ENCODE assay signal across 9 cellular contexts in the genomic region with DNA sequence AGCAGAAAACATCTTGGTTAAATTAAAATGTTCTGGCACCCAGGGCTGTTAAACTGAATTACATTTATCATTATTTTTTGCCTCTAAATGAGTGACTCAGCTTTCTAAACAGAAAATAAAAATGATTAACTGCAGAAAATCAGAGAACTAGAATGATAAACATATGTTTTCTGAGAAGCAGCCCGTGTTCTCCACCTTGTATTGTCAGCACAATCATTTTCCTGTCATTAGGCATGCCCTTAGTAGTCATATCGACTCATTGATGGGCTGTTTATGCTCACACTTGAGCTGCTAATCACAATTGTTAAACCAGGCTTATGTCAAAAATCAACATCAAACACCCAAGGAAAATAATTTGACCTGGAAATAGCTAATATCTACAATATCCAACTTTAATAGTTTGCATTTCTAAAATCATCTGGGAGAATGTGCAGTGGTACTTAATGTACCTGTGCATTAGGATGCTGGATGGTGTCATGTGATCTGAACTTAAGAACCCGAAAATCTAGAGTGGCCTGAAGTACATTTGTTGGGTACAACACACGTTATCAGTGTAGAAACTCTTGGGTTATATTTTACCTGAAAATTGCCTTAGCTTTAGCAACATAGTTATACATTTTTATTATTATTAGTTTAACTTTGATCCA. TPM values are rescaled to one million over a fixed set of nuclear protein-coding genes. Genes with fewer than 3 reads are reported as not detected.
DNase-seq lines count a peak whose midpoint lies in the region; ATAC-seq and TF ChIP-seq lines count a peak whose summit lies in the region.
"Had no signal": no experiment of that assay in that cellular context is flagged by ENCODE, and none has a peak within 500 bp of the region (broad histone marks: within the 10 kb centered on the region; RNA-seq: fewer than 3 reads in every experiment).

No MANE protein-coding gene starts in this region.

- peaks cover 22% of the 10 kb centered on the region for H3K4me1 Mint-ChIP-seq in osteocyte (ENCODE audit: unreplicated experiment)
- peaks cover 17% of the 10 kb centered on the region for H3K4me1 Mint-ChIP-seq in chondrocyte (ENCODE audit: low read depth)

- H3K36me3 Mint-ChIP-seq in osteocyte (ENCODE audit: unreplicated experiment) (peaks cover 3% of the 10 kb centered on the region), chondrocyte (ENCODE audit: low read depth) (peaks cover 2% of the 10 kb centered on the region)

- peak; percentile 15 for ATAC-seq in HG02678 (IDR thresholded peaks at IDR 0.05; ENCODE audit: unreplicated experiment)
- ATAC-seq in HG03196 (IDR thresholded peaks at IDR 0.05; ENCODE audit: unreplicated experiment): no peak

- H3K4me3 Mint-ChIP-seq in osteocyte (ENCODE audit: unreplicated experiment): peak overlapping the region; percentile 89
- no peak overlapping the region for H3K4me3 Mint-ChIP-seq in chondrocyte (ENCODE audit: unreplicated experiment)

- TF ChIP-seq CTCF in GM12865 (IDR thresholded peaks at IDR 0.05; ENCODE audit: insufficient read depth, low read depth, low read length, missing control alignments) (no peak), astrocyte of the cerebellum (IDR thresholded peaks at IDR 0.05; ENCODE audit: low read depth, low read length, missing control alignments) (no peak), osteocyte (IDR thresholded peaks at IDR 0.05) (no peak), chondrocyte (IDR thresholded peaks at IDR 0.05) (no peak)

- in situ Hi-C loops in astrocyte of the cerebellum (cut with HindIII; ENCODE audit: low sequenced_read_pairs): no loop called here

- no peaks in the 10 kb centered on the region for H3K9me3 Mint-ChIP-seq in osteocyte (ENCODE audit: unreplicated experiment)
- no peaks in the 10 kb centered on the region for H3K9me3 Mint-ChIP-seq in chondrocyte (ENCODE audit: low read depth)

- H3K27me3 Mint-ChIP-seq in osteocyte (ENCODE audit: unreplicated experiment) (no peaks in the 10 kb centered on the region), chondrocyte (ENCODE audit: low read depth) (no peaks in the 10 kb centered on the region)

- H3K27ac Mint-ChIP-seq in osteocyte (ENCODE audit: unreplicated experiment) (peak overlapping the region; percentile 81), chondrocyte (ENCODE audit: unreplicated experiment) (no peak overlapping the region)

- DNase-seq in GM12865 (ENCODE audit: low read depth): no peak
- DNase-seq in astrocyte of the cerebellum (ENCODE audit: low read depth): no peak
- DNase-seq in osteocyte (ENCODE audit: extremely low spot score, unreplicated experiment): no peak
- DNase-seq in NK-92 (lab: John Stamatoyannopoulos, UW; ENCODE audit: unreplicated experiment): no peak
- DNase-seq in NCI-H1694 treated with DMSO at 0.1 percent for 48 hours (lab: John Stamatoyannopoulos, UW): no peak
- no peak for DNase-seq in chondrocyte (ENCODE audit: low spot score)
- DNase-seq: left colon had no signal

- H3K4me3 ChIP-seq in GM12865 (ENCODE audit: low read depth, low read length): peak overlapping the region; percentile 84
- peak overlapping the region; percentile 72 for H3K4me3 ChIP-seq in astrocyte of the cerebellum (ENCODE audit: low read depth, low read length)

RNA-seq across cellular contexts. Expression of gene MDFIC, which starts 2.3 kb away (rescaled TPM):
- 14.0 and 18.5 TPM in 2 replicates for total RNA-seq in osteocyte
- 12.7 to 24.6 TPM (median 15.6 TPM) in 3 replicates for total RNA-seq in chondrocyte
